ENCODE assay signal across 8 cellular contexts in genomic region chr11:69131644-69132300, GRCh38. TPM values are rescaled to one million over a fixed set of nuclear protein-coding genes. Genes with fewer than 3 reads are reported as not detected.
DNase-seq lines count a peak whose midpoint lies in the region; ATAC-seq, FAIRE-seq and TF ChIP-seq lines count a peak whose summit lies in the region.

No MANE protein-coding gene starts in this region.

- DNase-seq in GM10248 (ENCODE audit: extremely low spot score) (no peak), NCI-H2196 (lab: John Stamatoyannopoulos, UW; ENCODE audit: unreplicated experiment) (peak; percentile 81), bronchial epithelial cell (ENCODE audit: low read depth) (peak; percentile 70), left kidney (ENCODE audit: low read depth, low spot score) (peak; percentile 96), urothelium cell line (ENCODE audit: low spot score) (peak; percentile 82)
- DNase-seq in stimulated activated naive B cell treated with anti-CD40 and anti-IgM and Interleukin-4, amounts not matched to agents 10 μg/mL and 1 μg/mL and 100 μg/mL, for 72 hours = no peak

- H3K36me3 Mint-ChIP-seq in stimulated activated naive B cell treated with anti-CD40 and anti-IgM and Interleukin-4, amounts not matched to agents 10 μg/mL and 1 μg/mL and 100 μg/mL, for 72 hours = peaks cover 22 to 39% of the 10 kb centered on the region in 2 donors

- no peak overlapping the region for H3K4me3 Mint-ChIP-seq in stimulated activated naive B cell treated with anti-CD40 and anti-IgM and Interleukin-4, amounts not matched to agents 10 μg/mL and 1 μg/mL and 100 μg/mL, for 72 hours

- FAIRE-seq in bronchial epithelial cell (lab: Jason Lieb, UNC) = peak; percentile 70
- FAIRE-seq in urothelium cell line (lab: Jason Lieb, UNC) = peak; percentile 55

- TF ChIP-seq CTCF in GM10248 (IDR thresholded peaks at IDR 0.05; ENCODE audit: control extremely low read depth, extremely low read depth, low read depth, missing control alignments) (peak; percentile 36), bronchial epithelial cell (IDR thresholded peaks at IDR 0.05; ENCODE audit: insufficient read depth, low read length, severe bottlenecking) (peak; percentile 97)

- H3K27me3 ChIP-seq in bronchial epithelial cell (ENCODE audit: control insufficient read depth, insufficient read depth, low read length) = no peaks in the 10 kb centered on the region

- peaks cover 13 to 31% of the 10 kb centered on the region in 2 donors for H3K4me1 Mint-ChIP-seq in stimulated activated naive B cell treated with anti-CD40 and anti-IgM and Interleukin-4, amounts not matched to agents 10 μg/mL and 1 μg/mL and 100 μg/mL, for 72 hours

- H3K27ac Mint-ChIP-seq in stimulated activated naive B cell treated with anti-CD40 and anti-IgM and Interleukin-4, amounts not matched to agents 10 μg/mL and 1 μg/mL and 100 μg/mL, for 72 hours = no peak overlapping the region

- H3K4me3 ChIP-seq in bronchial epithelial cell (ENCODE audit: low read depth, low read length) = no peak overlapping the region

- peaks cover 23 to 26% of the 10 kb centered on the region in 2 donors for H3K9me3 Mint-ChIP-seq in stimulated activated naive B cell treated with anti-CD40 and anti-IgM and Interleukin-4, amounts not matched to agents 10 μg/mL and 1 μg/mL and 100 μg/mL, for 72 hours

- H3K27me3 Mint-ChIP-seq in stimulated activated naive B cell treated with anti-CD40 and anti-IgM and Interleukin-4, amounts not matched to agents 10 μg/mL and 1 μg/mL and 100 μg/mL, for 72 hours = peaks cover 0 to 3% of the 10 kb centered on the region in 2 donors

- ATAC-seq in GM19328 (IDR thresholded peaks at IDR 0.05; ENCODE audit: unreplicated experiment) (no peak), GM19351 (IDR thresholded peaks at IDR 0.05; ENCODE audit: unreplicated experiment) (no peak)
- ATAC-seq in stimulated activated naive B cell treated with anti-CD40 and anti-IgM and Interleukin-4, amounts not matched to agents 10 μg/mL and 1 μg/mL and 100 μg/mL, for 72 hours (replicated peaks) = no peak

- POLR2A ChIA-PET in GM10248 (lab: Yijun Ruan, JAX) = no interaction called here

- CTCF ChIA-PET in GM10248 (lab: Yijun Ruan, JAX) = interaction anchor here (0.8 to 1.7 kb wide), 8 partner anchors 9 to 512 kb away, joined by 3 to 6 read pairs (median 3); no protein-coding TSS in a partner anchor

- H3K36me3 ChIP-seq in bronchial epithelial cell (ENCODE audit: control insufficient read depth, insufficient read depth, low read length) = no peaks in the 10 kb centered on the region

RNA-seq across cellular contexts. Expression of gene SMIM38, which starts 24.0 kb away (rescaled TPM):
- 0.26 and 0.38 TPM in 2 replicates for total RNA-seq in bronchial epithelial cell

Comparison
In these comparisons a context has a peak if more than half of its experiments do, and no peak if none do; other contexts are left out.
1. DNase-seq: peak in NCI-H2196 (single experiment), bronchial epithelial cell (single experiment), left kidney (single experiment) and urothelium cell line (single experiment); none in GM10248 (single experiment) and stimulated activated naive B cell treated with anti-CD40 and anti-IgM and Interleukin-4, amounts not matched to agents 10 μg/mL and 1 μg/mL and 100 μg/mL, for 72 hours (single experiment).